In the genomic region with DNA sequence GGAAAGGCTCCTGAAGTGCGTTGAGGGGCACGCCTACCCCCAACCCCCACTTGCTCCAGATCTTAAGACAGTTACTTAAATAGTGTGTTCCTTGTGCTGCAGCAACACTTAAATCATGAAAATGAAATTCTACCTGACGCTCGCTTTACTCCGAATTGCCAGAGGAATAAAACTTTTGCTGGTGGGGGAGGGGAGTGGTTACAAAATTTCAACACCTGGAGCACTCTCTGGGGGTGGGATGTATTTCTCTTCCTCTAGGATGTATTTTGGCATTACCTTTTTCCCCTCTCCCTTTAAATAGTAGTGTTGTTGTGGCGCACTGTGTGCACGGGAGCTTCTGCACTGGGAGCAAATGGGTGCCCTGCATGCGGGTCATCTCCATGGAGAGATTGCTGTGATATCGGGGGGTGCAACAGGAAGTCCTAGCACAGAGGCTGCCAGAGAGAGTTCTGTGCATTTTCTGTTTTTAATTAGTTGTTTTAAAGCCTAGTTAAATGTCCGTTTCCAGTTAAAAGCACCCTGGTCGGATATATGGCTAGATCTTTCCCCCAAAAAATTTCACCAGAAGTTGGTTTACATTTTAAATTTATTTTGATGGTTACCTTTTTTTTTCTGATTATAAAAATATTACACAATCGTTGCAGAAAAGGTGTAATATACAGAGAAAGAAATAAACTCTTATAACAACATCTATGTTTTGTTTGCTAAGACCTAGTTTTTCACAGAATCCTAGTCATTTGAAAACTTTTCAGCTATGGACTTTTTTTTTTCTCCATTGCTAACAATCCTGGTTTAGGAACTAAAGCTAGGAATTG, we compare ENCODE assay signal across 8 cellular contexts.
A peak's percentile ranks its signal among the peaks of the same experiment; 100 is the strongest.
DNase-seq lines count a peak whose midpoint lies in the region; ATAC-seq, FAIRE-seq and TF ChIP-seq lines count a peak whose summit lies in the region.

No MANE protein-coding gene starts in this region.

- intact Hi-C loops in activated naive CD4-positive, alpha-beta T cell treated with anti-CD3 and anti-CD28 coated beads for 36 hours (cut with micrococcal nuclease), result loop anchor here (5.0 kb wide), 1 partner anchor 47 kb away; no protein-coding TSS in a partner anchor

- no peaks in the 10 kb centered on the region for H3K36me3 Mint-ChIP-seq in activated naive CD4-positive, alpha-beta T cell treated with anti-CD3 and anti-CD28 coated beads for 36 hours (ENCODE audit: low read depth)

- no peak for TF ChIP-seq CTCF in WI38 (IDR thresholded peaks at IDR 0.05; ENCODE audit: low read depth, low read length)

- H3K36me3 ChIP-seq in iPS-15b (ENCODE audit: control insufficient read depth, insufficient read depth, low read length), result no peaks in the 10 kb centered on the region

- H3K4me3 ChIP-seq in WI38 (ENCODE audit: low read depth, low read length), result peak overlapping the region; percentile 84
- H3K4me3 ChIP-seq in iPS-15b (ENCODE audit: low read depth, low read length), result peak overlapping the region; percentile 71

- no peak for DNase-seq in activated naive CD4-positive, alpha-beta T cell treated with anti-CD3 and anti-CD28 coated beads for 36 hours
- no peak for DNase-seq in activated naive CD4-positive, alpha-beta T cell (lab: John Stamatoyannopoulos, UW)
- DNase-seq in stimulated activated naive CD8-positive, alpha-beta T cell treated with anti-CD3 and anti-CD28 coated beads, Interleukin-15, amount 100 ng/mL, for 72 hours, result no peak
- no peak for DNase-seq in T-helper 9 cell
- no peak for DNase-seq in GM12891 (ENCODE audit: insufficient read length, low spot score)

- no peak for TF ChIP-seq POLR2A in GM12891 (IDR thresholded peaks at IDR 0.05; ENCODE audit: low read depth, low read length)

- peaks cover 19% of the 10 kb centered on the region for H3K4me1 ChIP-seq in iPS-15b (ENCODE audit: control insufficient read depth, insufficient read depth, low read length)

- H3K9ac ChIP-seq in iPS-15b (ENCODE audit: low read depth, low read length), result no peak overlapping the region

- H3K27me3 ChIP-seq in iPS-15b (ENCODE audit: control insufficient read depth, insufficient read depth, low read length), result peaks cover 16% of the 10 kb centered on the region

- peaks cover 63% of the 10 kb centered on the region for H3K27me3 Mint-ChIP-seq in activated naive CD4-positive, alpha-beta T cell treated with anti-CD3 and anti-CD28 coated beads for 36 hours (ENCODE audit: low read depth)
- H3K27me3 Mint-ChIP-seq in stimulated activated naive CD8-positive, alpha-beta T cell treated with anti-CD3 and anti-CD28 coated beads, Interleukin-15, amount 100 ng/mL, for 72 hours, result peaks cover 78% of the 10 kb centered on the region

- H3K4me1 Mint-ChIP-seq in activated naive CD4-positive, alpha-beta T cell treated with anti-CD3 and anti-CD28 coated beads for 36 hours (ENCODE audit: low read depth), result peaks cover 12% of the 10 kb centered on the region
- peaks cover 22% of the 10 kb centered on the region for H3K4me1 Mint-ChIP-seq in stimulated activated naive CD8-positive, alpha-beta T cell treated with anti-CD3 and anti-CD28 coated beads, Interleukin-15, amount 100 ng/mL, for 72 hours

- no peak overlapping the region for H3K27ac Mint-ChIP-seq in activated naive CD4-positive, alpha-beta T cell treated with anti-CD3 and anti-CD28 coated beads for 36 hours
- no peak overlapping the region for H3K27ac Mint-ChIP-seq in stimulated activated naive CD8-positive, alpha-beta T cell treated with anti-CD3 and anti-CD28 coated beads, Interleukin-15, amount 100 ng/mL, for 72 hours

- no peak for ATAC-seq in stimulated activated naive CD8-positive, alpha-beta T cell treated with anti-CD3 and anti-CD28 coated beads, Interleukin-15, amount 100 ng/mL, for 72 hours
- ATAC-seq in HG03442 (IDR thresholded peaks at IDR 0.05; ENCODE audit: unreplicated experiment), result no peak

- CTCF ChIA-PET in activated naive CD4-positive, alpha-beta T cell treated with anti-CD3 and anti-CD28 coated beads for 36 hours (lab: Charles Lee), result no interaction called here

- peak overlapping the region; percentile 56 for H3K4me3 Mint-ChIP-seq in activated naive CD4-positive, alpha-beta T cell treated with anti-CD3 and anti-CD28 coated beads for 36 hours
- H3K4me3 Mint-ChIP-seq in stimulated activated naive CD8-positive, alpha-beta T cell treated with anti-CD3 and anti-CD28 coated beads, Interleukin-15, amount 100 ng/mL, for 72 hours, result peak overlapping the region; percentile 81 to 86

- H3K9me3 ChIP-seq in iPS-15b (ENCODE audit: control insufficient read depth, insufficient read depth, low read length), result no peaks in the 10 kb centered on the region

- no peaks in the 10 kb centered on the region for H3K9me3 Mint-ChIP-seq in activated naive CD4-positive, alpha-beta T cell treated with anti-CD3 and anti-CD28 coated beads for 36 hours
- H3K9me3 Mint-ChIP-seq in stimulated activated naive CD8-positive, alpha-beta T cell treated with anti-CD3 and anti-CD28 coated beads, Interleukin-15, amount 100 ng/mL, for 72 hours, result no peaks in the 10 kb centered on the region

- FAIRE-seq in GM12891 (lab: Jason Lieb, UNC), result no peak

TF ChIP-seq in GM12891, 5 proteins besides CTCF, POLR2A, EP300 and RAD21:
- TF ChIP-seq SPI1 (IDR thresholded peaks at IDR 0.05; ENCODE audit: low read depth, low read length), result no peak
- TF ChIP-seq TAF1 (IDR thresholded peaks at IDR 0.05; ENCODE audit: low read depth, low read length), result no peak
- TF ChIP-seq POLR2AphosphoS5 (IDR thresholded peaks at IDR 0.05; ENCODE audit: low read depth, low read length), result no peak
- no peak for TF ChIP-seq PAX5 (IDR thresholded peaks at IDR 0.05; ENCODE audit: insufficient read depth, low read length, severe bottlenecking)
- TF ChIP-seq POU2F2 (IDR thresholded peaks at IDR 0.05; ENCODE audit: low read depth, low read length), result no peak
TF ChIP-seq in GM12891: peak in this region for 0.
